11 cellular contexts compared by ENCODE assay signal in the genomic region with DNA sequence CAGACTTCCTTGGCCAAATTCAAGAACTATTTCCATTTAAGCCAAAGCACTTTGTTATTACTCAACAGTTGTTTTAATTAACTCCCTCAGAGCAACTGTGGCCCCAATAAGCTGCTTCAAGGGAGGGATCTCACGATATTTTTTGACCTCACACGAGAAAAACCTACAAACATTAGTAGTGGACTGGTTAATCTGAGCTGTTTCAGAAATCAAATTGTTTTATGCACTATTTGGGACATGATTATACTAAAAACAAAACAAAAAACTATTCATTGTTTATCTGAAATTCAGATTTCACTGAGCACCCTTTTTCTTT.
A peak's percentile ranks its signal among the peaks of the same experiment; 100 is the strongest.
DNase-seq lines count a peak whose midpoint lies in the region; ATAC-seq and TF ChIP-seq lines count a peak whose summit lies in the region.
"Had no signal": no experiment of that assay in that cellular context is flagged by ENCODE, and none has a peak within 500 bp of the region (broad histone marks: within the 10 kb centered on the region; RNA-seq: fewer than 3 reads in every experiment).

No MANE protein-coding gene starts in this region.

- no peak overlapping the region for H3K27ac ChIP-seq in fibroblast of lung (ENCODE audit: insufficient read depth, low read length)
- H3K27ac ChIP-seq in psoas muscle, result no peak overlapping the region
- H3K27ac ChIP-seq: upper lobe of left lung had no signal

- H3K27me3 Mint-ChIP-seq in T-cell, result peaks cover 33 to 56% of the 10 kb centered on the region in 2 donors

- H2AFZ ChIP-seq in fibroblast of lung (ENCODE audit: low read length), result no peak overlapping the region

- peaks cover 17 to 18% (median 17%) of the 10 kb centered on the region in 3 donors for H3K4me1 Mint-ChIP-seq in T-cell

- H3K4me1 ChIP-seq in fibroblast of lung (ENCODE audit: control insufficient read depth, extremely low read depth, insufficient read depth, low read length) (no peaks in the 10 kb centered on the region), psoas muscle (no peaks in the 10 kb centered on the region)

- H3K9me3 Mint-ChIP-seq in T-cell, result no peaks in the 10 kb centered on the region

- no peaks in the 10 kb centered on the region for H3K79me2 ChIP-seq in fibroblast of lung (ENCODE audit: control insufficient read depth, insufficient read depth, low read length)

- ATAC-seq in GM18520 (IDR thresholded peaks at IDR 0.05; ENCODE audit: unreplicated experiment) (peak; percentile 6), psoas muscle (peak in 1 of 4 donors; percentile 27), T-cell (replicated peaks in 1 of 4) (no peak), GM18511 (IDR thresholded peaks at IDR 0.05; ENCODE audit: unreplicated experiment) (no peak), HG02588 (IDR thresholded peaks at IDR 0.05; ENCODE audit: unreplicated experiment) (no peak)

- peak overlapping the region in 2 of 4 experiments; percentile 57 to 71 for H3K4me3 ChIP-seq in fibroblast of lung (replicated peaks in 1 of 4; ENCODE audit: control extremely low read depth in 1 of 4, insufficient read depth in 1 of 4, low read depth in 3 of 4, low read length in 4 of 4)
- H3K4me3 ChIP-seq in psoas muscle, result peak overlapping the region; percentile 31

- no peaks in the 10 kb centered on the region for H4K20me1 ChIP-seq in fibroblast of lung (ENCODE audit: control insufficient read depth, extremely low read depth, insufficient read depth, low read length)

- intact Hi-C loops in psoas muscle (cut with DNase I), result no loop called here

- H3K9me3 ChIP-seq in fibroblast of lung (ENCODE audit: control insufficient read depth, insufficient read depth, low read depth, low read length) (no peaks in the 10 kb centered on the region), psoas muscle (no peaks in the 10 kb centered on the region)
- H3K9me3 ChIP-seq: upper lobe of left lung had no signal

- no peak overlapping the region for H3K9ac ChIP-seq in fibroblast of lung (ENCODE audit: insufficient read depth, low read length)

- no peaks in the 10 kb centered on the region for H3K36me3 Mint-ChIP-seq in T-cell

- H3K36me3 ChIP-seq in fibroblast of lung (ENCODE audit: control insufficient read depth, insufficient read depth, low read length), result no peaks in the 10 kb centered on the region
- H3K36me3 ChIP-seq in psoas muscle (ENCODE audit: insufficient read depth in 1 of 2, low read depth in 1 of 2), result no peaks in the 10 kb centered on the region
- H3K36me3 ChIP-seq: upper lobe of left lung had no signal

- peak overlapping the region in 1 of 3 donors; percentile 70 for H3K4me3 Mint-ChIP-seq in T-cell

- 17 to 33% (median 30%) methylated on average over 2 of the region's 2 CpGs for WGBS in psoas muscle, 3 donors

- POLR2A ChIA-PET in T-cell (lab: Charles Lee), result no interaction called here

- H3K27me3 ChIP-seq in fibroblast of lung (ENCODE audit: control insufficient read depth, insufficient read depth, low read length) (no peaks in the 10 kb centered on the region), psoas muscle (ENCODE audit: insufficient read depth in 3 of 3, low read length in 2 of 3) (peaks cover 0 to 2% (median 0%) of the 10 kb centered on the region in 3 donors)
- H3K27me3 ChIP-seq: upper lobe of left lung had no signal

- H3K4me2 ChIP-seq in fibroblast of lung (ENCODE audit: extremely low read depth, insufficient read depth, low read length), result peak overlapping the region; percentile 95

- CTCF ChIA-PET in T-cell (lab: Charles Lee), result no interaction called here

- TF ChIP-seq CTCF in fibroblast of lung (conservative IDR thresholded peaks at IDR 0.05 in 1 of 2, IDR thresholded peaks at IDR 0.05 in 1 of 2; ENCODE audit: low read depth in 1 of 2, low read length in 2 of 2), result no peak
- TF ChIP-seq CTCF in psoas muscle (IDR thresholded peaks at IDR 0.05), result no peak

- no peak overlapping the region for H3K27ac Mint-ChIP-seq in T-cell

- DNase-seq in MV-4-11 (lab: John Stamatoyannopoulos, UW) (peak; percentile 64), fibroblast of lung (ENCODE audit: low read depth in 2 of 2) (no peak), psoas muscle (no peak), T-cell (no peak)
- DNase-seq in stimulated activated CD4-positive, alpha-beta T cell treated with anti-CD3 and anti-CD28 coated beads, Interleukin-4, amount 100 ng/mL, for 1 hour, result no peak
- DNase-seq: effector CD4-positive, alpha-beta T cell; GDM1 had no signal
